Comparison of ENCODE assay signal across 1 cellular context in the genomic region with DNA sequence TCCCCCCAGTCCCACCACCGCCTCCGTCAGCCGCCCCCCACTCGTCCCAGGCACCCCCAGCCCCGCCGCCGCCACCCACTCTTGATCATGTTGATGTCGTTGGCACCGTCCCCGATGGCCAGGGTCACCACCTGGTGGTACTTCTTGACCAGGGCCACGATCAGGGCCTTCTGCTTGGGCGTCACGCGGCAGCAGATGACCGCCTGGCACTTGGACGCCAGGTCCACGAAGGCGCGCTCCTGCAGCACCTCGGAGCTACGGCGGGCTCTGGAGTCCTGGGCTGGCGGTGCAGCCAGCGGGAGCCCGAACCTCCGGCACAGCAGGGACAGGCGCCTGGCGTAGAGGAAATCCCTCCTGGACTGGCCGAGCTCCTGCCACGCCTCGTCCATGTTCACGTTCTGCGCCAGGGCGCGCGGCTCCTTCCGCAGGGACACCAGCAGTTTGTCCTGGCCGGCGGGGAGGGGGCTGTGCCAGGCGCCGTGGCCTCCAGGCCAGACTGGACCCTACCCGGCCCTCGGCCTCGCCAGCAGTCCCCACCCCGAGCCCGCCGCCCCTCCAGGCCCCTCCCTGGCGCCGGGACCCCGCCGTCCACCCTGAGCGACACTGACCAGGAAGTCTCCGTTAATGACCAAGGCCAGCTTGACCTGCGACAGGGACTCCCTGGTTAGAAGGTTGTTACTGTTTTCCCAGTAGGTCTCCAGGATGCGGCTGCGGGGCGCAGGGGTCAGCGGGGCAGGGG.
TF ChIP-seq lines count a peak whose summit lies in the region.

No MANE protein-coding gene starts in this region.

TF ChIP-seq in IMR-90, 13 proteins besides CTCF, POLR2A, EP300 and RAD21:
- TF ChIP-seq NFE2L2 (IDR thresholded peaks at IDR 0.05; ENCODE audit: low read depth, low read length) (no peak), FOS (IDR thresholded peaks at IDR 0.05; ENCODE audit: low read depth, low read length) (no peak), MAZ (IDR thresholded peaks at IDR 0.05; ENCODE audit: borderline replicate concordance, low read depth, low read length) (no peak)
